ENCODE assay signal across 20 cellular contexts in genomic region chr19:18489627-18490184, GRCh38. TPM values are rescaled to one million over a fixed set of nuclear protein-coding genes. Genes with fewer than 3 reads are reported as not detected.
DNase-seq lines count a peak whose midpoint lies in the region; ATAC-seq and TF ChIP-seq lines count a peak whose summit lies in the region.
"Had no signal": no experiment of that assay in that cellular context is flagged by ENCODE, and none has a peak within 500 bp of the region (broad histone marks: within the 10 kb centered on the region; RNA-seq: fewer than 3 reads in every experiment).

No MANE protein-coding gene starts in this region.

- H3K4me1 ChIP-seq in cardiac muscle cell (ENCODE audit: low read depth) (peaks cover 42% of the 10 kb centered on the region), iPS-15b (ENCODE audit: control insufficient read depth, insufficient read depth, low read length) (peaks cover 9% of the 10 kb centered on the region), skeletal muscle tissue (ENCODE audit: control insufficient read depth in 3 of 3, insufficient read depth in 3 of 3, low read length in 3 of 3) (peaks cover 80 to 91% (median 90%) of the 10 kb centered on the region in 3 donors)

- H3K27me3 ChIP-seq in cardiac muscle cell = no peaks in the 10 kb centered on the region
- no peaks in the 10 kb centered on the region for H3K27me3 ChIP-seq in iPS-15b (ENCODE audit: control insufficient read depth, insufficient read depth, low read length)
- H3K27me3 ChIP-seq in skeletal muscle tissue (ENCODE audit: control insufficient read depth in 3 of 3, insufficient read depth in 3 of 3, low read length in 3 of 3) = no peaks in the 10 kb centered on the region
- H3K27me3 ChIP-seq: ascending aorta, SJSA1 had no signal

- no peak for DNase-seq in cardiac muscle cell (ENCODE audit: low read depth in 1 of 2, low spot score in 1 of 2)
- DNase-seq in left ventricle myocardium superior = no peak
- DNase-seq in SHP77 (lab: John Stamatoyannopoulos, UW) = peak; percentile 37 to 53
- no peak for DNase-seq in activated T-helper 1 cell treated with anti-CD3 and anti-CD28 coated beads, Interleukin-12 subunit alpha, Interleukin-12 subunit beta, Interleukin-2, Interleukin-4 antibody, amounts not matched to agents 30 ng/mL and 10 ng/mL and 1 ng/mL, durations not matched to agents 14 hours and 24 hours and 36 hours (ENCODE audit: low spot score)
- DNase-seq: activated CD4-positive, alpha-beta T cell treated with anti-CD3 and anti-CD28 coated beads, Interleukin-2, amount 10 ng/mL, durations not matched to agents 7 days and 5 days; effector CD8-positive, alpha-beta T cell; foreskin melanocyte; naive B cell; NCI-H1694; NCI-H226; stimulated activated CD4-positive, alpha-beta T cell treated with anti-CD3 and anti-CD28 coated beads, Interleukin-1b, Interleukin-23, amount 100 ng/mL, for 48 hours had no signal

- no peak for ATAC-seq in left ventricle myocardium superior
- ATAC-seq in GM21381 (IDR thresholded peaks at IDR 0.05; ENCODE audit: unreplicated experiment) = no peak
- ATAC-seq in HG03571 (IDR thresholded peaks at IDR 0.05; ENCODE audit: unreplicated experiment) = no peak
- ATAC-seq: activated naive CD4-positive, alpha-beta T cell treated with anti-CD3 and anti-CD28 coated beads, Interleukin-2, amount 50 U/mL, for 72 hours had no signal

- H3K9me3 Mint-ChIP-seq in activated T-helper 1 cell treated with anti-CD3 and anti-CD28 coated beads, Interleukin-12 subunit alpha, Interleukin-12 subunit beta, Interleukin-2, Interleukin-4 antibody, amounts not matched to agents 30 ng/mL and 10 ng/mL and 1 ng/mL, durations not matched to agents 14 hours and 24 hours and 36 hours = no peaks in the 10 kb centered on the region
- H3K9me3 Mint-ChIP-seq: activated CD4-positive, alpha-beta T cell treated with anti-CD3 and anti-CD28 coated beads, Interleukin-2, amount 10 ng/mL, durations not matched to agents 7 days and 5 days; activated naive CD4-positive, alpha-beta T cell treated with anti-CD3 and anti-CD28 coated beads, Interleukin-2, amount 50 U/mL, for 72 hours; naive B cell; T-helper 1 cell treated with Interleukin-12 subunit alpha and Interleukin-12 subunit beta and Interleukin-4 antibody, amounts not matched to agents 30 μg/mL and 1 μg/mL, for 36 hours had no signal

- peaks cover 30% of the 10 kb centered on the region for H3K4me1 Mint-ChIP-seq in activated T-helper 1 cell treated with anti-CD3 and anti-CD28 coated beads, Interleukin-12 subunit alpha, Interleukin-12 subunit beta, Interleukin-2, Interleukin-4 antibody, amounts not matched to agents 30 ng/mL and 10 ng/mL and 1 ng/mL, durations not matched to agents 14 hours and 24 hours and 36 hours (ENCODE audit: low read depth)

- H3K36me3 ChIP-seq in cardiac muscle cell = no peaks in the 10 kb centered on the region
- peaks cover 7% of the 10 kb centered on the region for H3K36me3 ChIP-seq in iPS-15b (ENCODE audit: control insufficient read depth, insufficient read depth, low read length)
- H3K36me3 ChIP-seq in skeletal muscle tissue (ENCODE audit: control insufficient read depth in 3 of 3, insufficient read depth in 3 of 3, low read length in 3 of 3) = no peaks in the 10 kb centered on the region
- H3K36me3 ChIP-seq: ascending aorta had no signal

- no peak overlapping the region for H3K4me3 Mint-ChIP-seq in activated T-helper 1 cell treated with anti-CD3 and anti-CD28 coated beads, Interleukin-12 subunit alpha, Interleukin-12 subunit beta, Interleukin-2, Interleukin-4 antibody, amounts not matched to agents 30 ng/mL and 10 ng/mL and 1 ng/mL, durations not matched to agents 14 hours and 24 hours and 36 hours
- H3K4me3 Mint-ChIP-seq: activated CD4-positive, alpha-beta T cell treated with anti-CD3 and anti-CD28 coated beads, Interleukin-2, amount 10 ng/mL, durations not matched to agents 7 days and 5 days; T-helper 1 cell treated with Interleukin-12 subunit alpha and Interleukin-12 subunit beta and Interleukin-4 antibody, amounts not matched to agents 30 μg/mL and 1 μg/mL, for 36 hours had no signal

- intact Hi-C loops in left ventricle myocardium superior (cut with micrococcal nuclease) = no loop called here
- intact Hi-C loops in activated T-helper 1 cell treated with anti-CD3 and anti-CD28 coated beads, Interleukin-12 subunit alpha, Interleukin-12 subunit beta, Interleukin-2, Interleukin-4 antibody, amounts not matched to agents 30 ng/mL and 10 ng/mL and 1 ng/mL, durations not matched to agents 14 hours and 24 hours and 36 hours (cut with micrococcal nuclease) = no loop called here

- no peak overlapping the region for H3K27ac Mint-ChIP-seq in activated T-helper 1 cell treated with anti-CD3 and anti-CD28 coated beads, Interleukin-12 subunit alpha, Interleukin-12 subunit beta, Interleukin-2, Interleukin-4 antibody, amounts not matched to agents 30 ng/mL and 10 ng/mL and 1 ng/mL, durations not matched to agents 14 hours and 24 hours and 36 hours
- H3K27ac Mint-ChIP-seq: activated CD4-positive, alpha-beta T cell treated with anti-CD3 and anti-CD28 coated beads, Interleukin-2, amount 10 ng/mL, durations not matched to agents 7 days and 5 days; activated naive CD4-positive, alpha-beta T cell treated with anti-CD3 and anti-CD28 coated beads, Interleukin-2, amount 50 U/mL, for 72 hours; naive B cell; T-helper 1 cell treated with Interleukin-12 subunit alpha and Interleukin-12 subunit beta and Interleukin-4 antibody, amounts not matched to agents 30 μg/mL and 1 μg/mL, for 36 hours had no signal

- H3K4me3 ChIP-seq in cardiac muscle cell (no peak overlapping the region), iPS-15b (ENCODE audit: low read depth, low read length) (no peak overlapping the region), skeletal muscle tissue (ENCODE audit: low read length in 3 of 3) (no peak overlapping the region)
- H3K4me3 ChIP-seq: ascending aorta, SJSA1 had no signal

- H3K9ac ChIP-seq in iPS-15b (ENCODE audit: low read depth, low read length) (peak overlapping the region; percentile 47), skeletal muscle tissue (ENCODE audit: low read depth in 1 of 3, low read length in 3 of 3) (peak overlapping the region in 2 of 3 donors; percentile 43 to 66)
- H3K9ac ChIP-seq: parathyroid adenoma had no signal

- H3K9me3 ChIP-seq in cardiac muscle cell (ENCODE audit: low read depth) (no peaks in the 10 kb centered on the region), iPS-15b (ENCODE audit: control insufficient read depth, insufficient read depth, low read length) (no peaks in the 10 kb centered on the region), skeletal muscle tissue (ENCODE audit: control insufficient read depth in 3 of 3, low read length in 3 of 3) (no peaks in the 10 kb centered on the region)
- H3K9me3 ChIP-seq: ascending aorta, SJSA1 had no signal

- TF ChIP-seq CTCF in cardiac muscle cell (IDR thresholded peaks at IDR 0.05; ENCODE audit: low read depth, low read length) = no peak

- no peaks in the 10 kb centered on the region for H3K27me3 Mint-ChIP-seq in activated T-helper 1 cell treated with anti-CD3 and anti-CD28 coated beads, Interleukin-12 subunit alpha, Interleukin-12 subunit beta, Interleukin-2, Interleukin-4 antibody, amounts not matched to agents 30 ng/mL and 10 ng/mL and 1 ng/mL, durations not matched to agents 14 hours and 24 hours and 36 hours (ENCODE audit: insufficient read depth)
- H3K27me3 Mint-ChIP-seq: activated CD4-positive, alpha-beta T cell treated with anti-CD3 and anti-CD28 coated beads, Interleukin-2, amount 10 ng/mL, durations not matched to agents 7 days and 5 days; naive B cell had no signal

- peak overlapping the region; percentile 56 for H3K27ac ChIP-seq in cardiac muscle cell
- H3K27ac ChIP-seq in skeletal muscle tissue (ENCODE audit: low read depth, low read length) = peak overlapping the region; percentile 66
- H3K27ac ChIP-seq: ascending aorta, parathyroid adenoma, SJSA1 had no signal

- no peaks in the 10 kb centered on the region for H3K36me3 Mint-ChIP-seq in activated T-helper 1 cell treated with anti-CD3 and anti-CD28 coated beads, Interleukin-12 subunit alpha, Interleukin-12 subunit beta, Interleukin-2, Interleukin-4 antibody, amounts not matched to agents 30 ng/mL and 10 ng/mL and 1 ng/mL, durations not matched to agents 14 hours and 24 hours and 36 hours (ENCODE audit: low read depth)
- H3K36me3 Mint-ChIP-seq: activated naive CD4-positive, alpha-beta T cell treated with anti-CD3 and anti-CD28 coated beads, Interleukin-2, amount 50 U/mL, for 72 hours; naive B cell had no signal

RNA-seq across cellular contexts. Expression of gene ELL, which starts 32.2 kb away (rescaled TPM):
- 19.4 and 20.7 TPM in 2 replicates for total RNA-seq in cardiac muscle cell
- polyA plus RNA-seq in cardiac muscle cell = 14.8 and 18.2 TPM in 2 replicates
- 9.3 TPM for total RNA-seq in left ventricle myocardium superior
- total RNA-seq in skeletal muscle tissue = 24.5 TPM
- total RNA-seq in activated T-helper 1 cell treated with anti-CD3 and anti-CD28 coated beads, Interleukin-12 subunit alpha, Interleukin-12 subunit beta, Interleukin-2, Interleukin-4 antibody, amounts not matched to agents 30 ng/mL and 10 ng/mL and 1 ng/mL, durations not matched to agents 14 hours and 24 hours and 36 hours = 23.6 and 24.1 TPM in 2 replicates

RNA-seq across cellular contexts. Expression of gene ISYNA1, which starts 51.8 kb away (rescaled TPM):
- total RNA-seq in cardiac muscle cell = 218 and 298 TPM in 2 replicates
- polyA plus RNA-seq in cardiac muscle cell = 370 and 442 TPM in 2 replicates
- 24.4 TPM for total RNA-seq in left ventricle myocardium superior
- total RNA-seq in skeletal muscle tissue = 86.6 TPM
- 9.0 and 10.7 TPM in 2 replicates for total RNA-seq in activated T-helper 1 cell treated with anti-CD3 and anti-CD28 coated beads, Interleukin-12 subunit alpha, Interleukin-12 subunit beta, Interleukin-2, Interleukin-4 antibody, amounts not matched to agents 30 ng/mL and 10 ng/mL and 1 ng/mL, durations not matched to agents 14 hours and 24 hours and 36 hours

RNA-seq across cellular contexts. Expression of gene FKBP8, which starts 53.7 kb away (rescaled TPM):
- total RNA-seq in cardiac muscle cell (514 and 568 TPM in 2 replicates), left ventricle myocardium superior (181 TPM), skeletal muscle tissue (116 TPM)
- polyA plus RNA-seq in cardiac muscle cell = 398 and 473 TPM in 2 replicates
- 163 and 167 TPM in 2 replicates for total RNA-seq in activated T-helper 1 cell treated with anti-CD3 and anti-CD28 coated beads, Interleukin-12 subunit alpha, Interleukin-12 subunit beta, Interleukin-2, Interleukin-4 antibody, amounts not matched to agents 30 ng/mL and 10 ng/mL and 1 ng/mL, durations not matched to agents 14 hours and 24 hours and 36 hours

Comparison
In these comparisons a context has a peak if more than half of its experiments do, and no peak if none do; other contexts are left out.
1. DNase-seq: peak in SHP77 (2 of 2); none in cardiac muscle cell (0 of 2), left ventricle myocardium superior (single experiment) and activated T-helper 1 cell treated with anti-CD3 and anti-CD28 coated beads, Interleukin-12 subunit alpha, Interleukin-12 subunit beta, Interleukin-2, Interleukin-4 antibody, amounts not matched to agents 30 ng/mL and 10 ng/mL and 1 ng/mL, durations not matched to agents 14 hours and 24 hours and 36 hours (single experiment).